ENCODE assay signal across 8 cellular contexts in genomic region chr7:100803398-100804161, GRCh38. TPM values are rescaled to one million over a fixed set of nuclear protein-coding genes. Genes with fewer than 3 reads are reported as not detected.
A peak's percentile ranks its signal among the peaks of the same experiment; 100 is the strongest.
DNase-seq lines count a peak whose midpoint lies in the region; ATAC-seq, FAIRE-seq and TF ChIP-seq lines count a peak whose summit lies in the region.

No MANE protein-coding gene starts in this region.

- no peaks in the 10 kb centered on the region for H3K9me3 Mint-ChIP-seq in activated CD8-positive, alpha-beta T cell treated with anti-CD3 and anti-CD28 coated beads, Interleukin-2, amount 10 ng/mL, durations not matched to agents 7 days and 5 days (ENCODE audit: insufficient read depth)
- peaks cover 15% of the 10 kb centered on the region for H3K9me3 Mint-ChIP-seq in glutamatergic neuron (ENCODE audit: unreplicated experiment)

- no peak overlapping the region for H3K27ac Mint-ChIP-seq in activated CD8-positive, alpha-beta T cell treated with anti-CD3 and anti-CD28 coated beads, Interleukin-2, amount 10 ng/mL, durations not matched to agents 7 days and 5 days
- H3K27ac Mint-ChIP-seq in glutamatergic neuron (ENCODE audit: unreplicated experiment) = peak overlapping the region; percentile 98

- H3K4me3 ChIP-seq in pancreas = no peak overlapping the region

- peak overlapping the region; percentile 45 to 75 (median 48) for H3K27ac ChIP-seq in pancreas

- H3K27me3 Mint-ChIP-seq in activated CD8-positive, alpha-beta T cell treated with anti-CD3 and anti-CD28 coated beads, Interleukin-2, amount 10 ng/mL, durations not matched to agents 7 days and 5 days (ENCODE audit: low read depth) = no peaks in the 10 kb centered on the region
- peaks cover 17% of the 10 kb centered on the region for H3K27me3 Mint-ChIP-seq in glutamatergic neuron (ENCODE audit: unreplicated experiment)

- peak; percentile 93 for DNase-seq in DMS 273 treated with DMSO at 0.1 percent for 48 hours (lab: John Stamatoyannopoulos, UW)
- DNase-seq in NCI-H2196 treated with DMSO at 0.1 percent for 48 hours (lab: John Stamatoyannopoulos, UW; ENCODE audit: unreplicated experiment) = peak; percentile 90
- peak; percentile 63 for DNase-seq in activated CD8-positive, alpha-beta T cell treated with anti-CD3 and anti-CD28 coated beads, Interleukin-2, amount 10 ng/mL, durations not matched to agents 7 days and 5 days
- peak; percentile 82 for DNase-seq in glutamatergic neuron
- DNase-seq in pancreas = peak in 5 of 6 donors; percentile 81 to 87 (median 83)
- no peak for DNase-seq in NCI-H345 (lab: John Stamatoyannopoulos, UW)

- TF ChIP-seq CTCF in glutamatergic neuron (IDR thresholded peaks at IDR 0.05; ENCODE audit: partially characterized antibody, unreplicated experiment) (no peak), pancreas (IDR thresholded peaks at IDR 0.05) (no peak)

- WGBS in pancreas, 2 donors = 33 to 44% methylated on average over 19 of the region's 19 CpGs

- FAIRE-seq in pancreas (lab: Jason Lieb, UNC) = no peak

- H3K36me3 Mint-ChIP-seq in activated CD8-positive, alpha-beta T cell treated with anti-CD3 and anti-CD28 coated beads, Interleukin-2, amount 10 ng/mL, durations not matched to agents 7 days and 5 days (ENCODE audit: low read depth) = no peaks in the 10 kb centered on the region
- H3K36me3 Mint-ChIP-seq in glutamatergic neuron (ENCODE audit: unreplicated experiment) = peaks cover 3% of the 10 kb centered on the region

- intact Hi-C loops in pancreas (cut with DNase I) = no loop called here

- H3K36me3 ChIP-seq in pancreas = peaks cover 0 to 32% (median 18%) of the 10 kb centered on the region in 3 donors

- H3K4me1 Mint-ChIP-seq in activated CD8-positive, alpha-beta T cell treated with anti-CD3 and anti-CD28 coated beads, Interleukin-2, amount 10 ng/mL, durations not matched to agents 7 days and 5 days (ENCODE audit: low read depth) = peaks cover 13% of the 10 kb centered on the region
- H3K4me1 Mint-ChIP-seq in glutamatergic neuron (ENCODE audit: low read depth, unreplicated experiment) = peaks cover 20% of the 10 kb centered on the region

- CTCF ChIA-PET in activated CD8-positive, alpha-beta T cell treated with anti-CD3 and anti-CD28 coated beads, Interleukin-2, amount 10 ng/mL, durations not matched to agents 7 days and 5 days (lab: Charles Lee) = interaction anchor here (0.6 to 9.4 kb wide), 3 partner anchors 49 to 296 kb away, joined by 3 to 223 read pairs (median 4); partner anchors contain the start of gene SLC12A9

- peak; percentile 83 for ATAC-seq in GM19035 (IDR thresholded peaks at IDR 0.05; ENCODE audit: unreplicated experiment)
- ATAC-seq in HG03103 (IDR thresholded peaks at IDR 0.05; ENCODE audit: low read depth, unreplicated experiment) = peak; percentile 89
- peak; percentile 74 for ATAC-seq in activated CD8-positive, alpha-beta T cell treated with anti-CD3 and anti-CD28 coated beads, Interleukin-2, amount 10 ng/mL, durations not matched to agents 7 days and 5 days
- ATAC-seq in pancreas = peak; percentile 67 to 79 (median 75)

- peaks cover 22 to 28% (median 25%) of the 10 kb centered on the region in 3 donors for H3K4me1 ChIP-seq in pancreas

- POLR2A ChIA-PET in activated CD8-positive, alpha-beta T cell treated with anti-CD3 and anti-CD28 coated beads, Interleukin-2, amount 10 ng/mL, durations not matched to agents 7 days and 5 days (lab: Charles Lee) = interaction anchor here (0.6 kb wide), 1 partner anchor 1586 kb away, joined by 5 read pairs; no protein-coding TSS in a partner anchor

- no peaks in the 10 kb centered on the region for H3K9me3 ChIP-seq in pancreas

- H3K4me3 Mint-ChIP-seq in activated CD8-positive, alpha-beta T cell treated with anti-CD3 and anti-CD28 coated beads, Interleukin-2, amount 10 ng/mL, durations not matched to agents 7 days and 5 days = no peak overlapping the region
- peak overlapping the region; percentile 76 for H3K4me3 Mint-ChIP-seq in glutamatergic neuron (ENCODE audit: unreplicated experiment)

- no peaks in the 10 kb centered on the region for H3K27me3 ChIP-seq in pancreas

RNA-seq across cellular contexts. Expression of gene EPHB4, which starts 23.7 kb away (rescaled TPM):
- total RNA-seq in activated CD8-positive, alpha-beta T cell treated with anti-CD3 and anti-CD28 coated beads, Interleukin-2, amount 10 ng/mL, durations not matched to agents 7 days and 5 days = 1 to 10 TPM; 1.5 to 1.9 TPM
- total RNA-seq in glutamatergic neuron (ENCODE audit: unreplicated experiment) (21.5 TPM), pancreas (10 to 100 TPM; 21.8 to 32.9 (median 27.5) TPM)
- polyA plus RNA-seq in pancreas = 10 to 100 TPM; 15.8 to 20.5 TPM

RNA-seq across cellular contexts. Expression of gene SLC12A9, which starts 48.9 kb away (rescaled TPM):
- 10 to 100 TPM; 28.3 to 29.5 TPM for total RNA-seq in activated CD8-positive, alpha-beta T cell treated with anti-CD3 and anti-CD28 coated beads, Interleukin-2, amount 10 ng/mL, durations not matched to agents 7 days and 5 days
- 36.7 TPM for total RNA-seq in glutamatergic neuron (ENCODE audit: unreplicated experiment)
- 10 to 100 TPM; 11.9 to 20.8 (median 13.9) TPM for total RNA-seq in pancreas
- polyA plus RNA-seq in pancreas = 10 to 100 TPM; 34.4 to 34.6 TPM
